Comparison of ENCODE assay signal across 2 cellular contexts in the genomic region with DNA sequence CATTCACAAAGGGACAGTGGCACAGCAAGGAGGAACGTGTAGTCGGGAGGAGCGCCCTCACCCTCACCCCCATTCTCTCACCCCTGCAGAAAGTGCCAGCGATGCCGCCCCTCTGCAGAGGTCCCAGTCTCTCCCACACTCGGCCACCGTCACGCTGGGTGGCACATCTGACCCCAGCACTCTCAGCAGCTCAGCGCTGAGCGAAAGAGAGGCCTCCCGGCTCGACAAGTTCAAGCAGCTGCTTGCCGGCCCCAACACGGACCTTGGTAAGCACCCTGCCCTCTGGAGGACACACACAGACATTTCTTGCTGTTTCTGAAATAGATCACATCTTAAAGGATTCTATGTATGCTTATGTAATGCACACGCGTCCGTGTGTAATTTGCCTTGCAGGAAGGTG.
TF ChIP-seq lines count a peak whose summit lies in the region.

No MANE protein-coding gene starts in this region.

TF ChIP-seq in GM12878, 131 proteins besides CTCF, POLR2A, EP300 and RAD21:
- TF ChIP-seq WRNIP1 (IDR thresholded peaks at IDR 0.05; ENCODE audit: borderline replicate concordance, low read depth, low read length), result no peak
- TF ChIP-seq TCF12 (IDR thresholded peaks at IDR 0.05; ENCODE audit: low read depth, low read length), result no peak
- peak; percentile 33; the same call in 1 of the 2 replicates for TF ChIP-seq SMC3 (IDR thresholded peaks at IDR 0.05; ENCODE audit: borderline replicate concordance, low read length)

TF ChIP-seq in HepG2, 621 proteins besides CTCF, POLR2A, EP300 and RAD21:
- no peak for TF ChIP-seq HOMEZ (CRISPR knock-in tag; IDR thresholded peaks at IDR 0.05; ENCODE audit: low read depth)
- no peak for TF ChIP-seq SOX5 (CRISPR knock-in tag; IDR thresholded peaks at IDR 0.05; ENCODE audit: borderline replicate concordance)
- TF ChIP-seq LCORL (IDR thresholded peaks at IDR 0.05), result no peak
- TF ChIP-seq LCORL (CRISPR knock-in tag; IDR thresholded peaks at IDR 0.05), result no peak
- no peak for TF ChIP-seq RELA (CRISPR knock-in tag; IDR thresholded peaks at IDR 0.05)
- no peak for TF ChIP-seq FOXJ3 (CRISPR knock-in tag; IDR thresholded peaks at IDR 0.05; ENCODE audit: borderline replicate concordance)
- TF ChIP-seq GABPA (IDR thresholded peaks at IDR 0.05; ENCODE audit: low read depth, low read length), result no peak
- TF ChIP-seq GABPA (CRISPR knock-in tag; IDR thresholded peaks at IDR 0.05; ENCODE audit: low read depth), result no peak
- TF ChIP-seq SP4 (CRISPR knock-in tag; IDR thresholded peaks at IDR 0.05), result no peak
- no peak for TF ChIP-seq ZMYM4 (CRISPR knock-in tag; IDR thresholded peaks at IDR 0.05)
- TF ChIP-seq ZNF24 (IDR thresholded peaks at IDR 0.05), result no peak
